In genomic region chr2:174545240-174545639, GRCh38 we compare ENCODE assay signal across 24 cellular contexts.
"Had no signal": no experiment of that assay in that cellular context is flagged by ENCODE, and none has a peak within 500 bp of the region (broad histone marks: within the 10 kb centered on the region; RNA-seq: fewer than 3 reads in every experiment).

No MANE protein-coding gene starts in this region.

- H3K9me3 ChIP-seq: gastrocnemius medialis, lower lobe of right lung, prostate gland, right atrium auricular region, sigmoid colon, testis, tibial nerve, upper lobe of left lung had no signal

- ATAC-seq: esophagus mucosa; gastrocnemius medialis; left ventricle myocardium superior; lower lobe of right lung; naive thymus-derived CD4-positive, alpha-beta T cell; stimulated activated memory B cell treated with anti-CD40 and anti-IgM and Interleukin-4, amounts not matched to agents 10 μg/mL and 1 μg/mL and 100 μg/mL, for 72 hours; stimulated activated naive CD8-positive, alpha-beta T cell treated with anti-CD3 and anti-CD28 coated beads, Interleukin-15, Interleukin-2, amounts not matched to agents 100 U/mL and 50 U/mL, for 24 hours had no signal

- H3K36me3 ChIP-seq: gastrocnemius medialis, lower lobe of right lung, prostate gland, right atrium auricular region, sigmoid colon, tibial nerve, upper lobe of left lung had no signal

- H3K27ac Mint-ChIP-seq: dendritic cell treated with granulocyte-macrophage colony-stimulating factor and Interleukin-4, amounts not matched to agents 40 ng/mL and 50 ng/mL, for 4 days; endodermal cell; nephron progenitor cell; stimulated activated memory B cell treated with anti-CD40 and anti-IgM and Interleukin-4, amounts not matched to agents 10 μg/mL and 1 μg/mL and 100 μg/mL, for 72 hours had no signal

- H3K4me1 ChIP-seq: gastrocnemius medialis, lower lobe of right lung, prostate gland, right atrium auricular region, sigmoid colon, testis, upper lobe of left lung had no signal

- H3K4me3 ChIP-seq: gastrocnemius medialis, lower lobe of right lung, prostate gland, right atrium auricular region, sigmoid colon, testis, tibial nerve, upper lobe of left lung had no signal

- H3K27me3 ChIP-seq: gastrocnemius medialis, right atrium auricular region, sigmoid colon, testis, tibial nerve, upper lobe of left lung had no signal

- H3K36me3 Mint-ChIP-seq: stimulated activated memory B cell treated with anti-CD40 and anti-IgM and Interleukin-4, amounts not matched to agents 10 μg/mL and 1 μg/mL and 100 μg/mL, for 72 hours had no signal

- H3K27me3 Mint-ChIP-seq: stimulated activated memory B cell treated with anti-CD40 and anti-IgM and Interleukin-4, amounts not matched to agents 10 μg/mL and 1 μg/mL and 100 μg/mL, for 72 hours had no signal

- H3K9me3 Mint-ChIP-seq: dendritic cell treated with granulocyte-macrophage colony-stimulating factor and Interleukin-4, amounts not matched to agents 40 ng/mL and 50 ng/mL, for 4 days; stimulated activated memory B cell treated with anti-CD40 and anti-IgM and Interleukin-4, amounts not matched to agents 10 μg/mL and 1 μg/mL and 100 μg/mL, for 72 hours had no signal

- H3K4me1 Mint-ChIP-seq: endodermal cell; stimulated activated memory B cell treated with anti-CD40 and anti-IgM and Interleukin-4, amounts not matched to agents 10 μg/mL and 1 μg/mL and 100 μg/mL, for 72 hours had no signal

- H3K4me3 Mint-ChIP-seq: dendritic cell treated with granulocyte-macrophage colony-stimulating factor and Interleukin-4, amounts not matched to agents 40 ng/mL and 50 ng/mL, for 4 days; endodermal cell; naive thymus-derived CD4-positive, alpha-beta T cell; nephron progenitor cell; stimulated activated memory B cell treated with anti-CD40 and anti-IgM and Interleukin-4, amounts not matched to agents 10 μg/mL and 1 μg/mL and 100 μg/mL, for 72 hours had no signal

- H3K27ac ChIP-seq: epithelial cell of prostate, gastrocnemius medialis, lower lobe of right lung, prostate gland, right atrium auricular region, sigmoid colon, testis, upper lobe of left lung had no signal

- DNase-seq: effector CD8-positive, alpha-beta T cell; endodermal cell; foreskin fibroblast; gastrocnemius medialis; head of caudate nucleus; left ventricle myocardium superior; lower lobe of right lung; naive thymus-derived CD4-positive, alpha-beta T cell; nephron progenitor cell; nucleus accumbens; sigmoid colon; stimulated activated CD4-positive, alpha-beta T cell treated with anti-CD3 and anti-CD28 coated beads, Interleukin-2, amount 100 ng/mL, for 24 hours; stimulated activated CD4-positive, alpha-beta T cell treated with anti-CD3 and anti-CD28 coated beads, Interleukin-4, amount 100 ng/mL, for 24 hours; stimulated activated naive CD8-positive, alpha-beta T cell treated with anti-CD3 and anti-CD28 coated beads, Interleukin-15, Interleukin-2, amounts not matched to agents 100 U/mL and 50 U/mL, for 24 hours; substantia nigra; testis; upper lobe of left lung had no signal
